11 cellular contexts compared by ENCODE assay signal in the genomic region with DNA sequence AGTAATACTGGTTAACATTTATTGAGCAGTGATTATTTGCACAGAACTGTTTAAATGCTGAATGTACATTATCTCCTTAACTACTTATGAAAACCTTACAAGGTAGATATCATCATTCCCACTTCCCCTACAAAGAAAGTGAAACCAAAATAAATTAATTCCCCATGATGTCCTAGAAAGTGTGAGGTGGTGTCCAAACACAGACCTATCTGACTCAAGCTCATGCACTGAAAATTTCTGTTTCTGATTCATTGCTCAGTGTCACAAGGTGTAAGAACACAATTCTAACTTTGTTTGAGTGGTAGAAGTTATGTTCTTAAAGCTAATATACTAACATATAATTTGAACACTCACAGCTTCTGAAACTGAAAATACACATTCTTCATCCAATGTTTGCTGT.
DNase-seq lines count a peak whose midpoint lies in the region; ATAC-seq and TF ChIP-seq lines count a peak whose summit lies in the region.
"Had no signal": no experiment of that assay in that cellular context is flagged by ENCODE, and none has a peak within 500 bp of the region (broad histone marks: within the 10 kb centered on the region; RNA-seq: fewer than 3 reads in every experiment).

No MANE protein-coding gene starts in this region.

- no peaks in the 10 kb centered on the region for H4K20me1 ChIP-seq in OCI-LY3 (ENCODE audit: insufficient read depth, low read length)

- H3K27ac Mint-ChIP-seq in activated naive CD4-positive, alpha-beta T cell treated with anti-CD3 and anti-CD28 coated beads, Interleukin-2, amount 50 U/mL, for 24 hours: peak overlapping the region; percentile 83
- H3K27ac Mint-ChIP-seq in activated naive CD4-positive, alpha-beta T cell treated with anti-CD3 and anti-CD28 coated beads, Interleukin-2, amount 10 ng/mL, durations not matched to agents 7 days and 5 days: no peak overlapping the region
- peak overlapping the region; percentile 96 for H3K27ac Mint-ChIP-seq in stimulated activated naive CD8-positive, alpha-beta T cell treated with anti-CD3 and anti-CD28 coated beads, Interleukin-15, Interleukin-2, amounts not matched to agents 100 ng/mL and 50 ng/mL, for 24 hours
- H3K27ac Mint-ChIP-seq: immature natural killer cell had no signal

- H3K4me2 ChIP-seq in OCI-LY3 (ENCODE audit: low read length): peak overlapping the region; percentile 58
- H3K4me2 ChIP-seq: KMS-11 had no signal

- H3K36me3 Mint-ChIP-seq in activated naive CD4-positive, alpha-beta T cell treated with anti-CD3 and anti-CD28 coated beads, Interleukin-2, amount 50 U/mL, for 24 hours: peaks cover 2% of the 10 kb centered on the region
- H3K36me3 Mint-ChIP-seq in activated naive CD4-positive, alpha-beta T cell treated with anti-CD3 and anti-CD28 coated beads, Interleukin-2, amount 10 ng/mL, durations not matched to agents 7 days and 5 days: no peaks in the 10 kb centered on the region
- H3K36me3 Mint-ChIP-seq in stimulated activated naive CD8-positive, alpha-beta T cell treated with anti-CD3 and anti-CD28 coated beads, Interleukin-15, Interleukin-2, amounts not matched to agents 100 ng/mL and 50 ng/mL, for 24 hours (ENCODE audit: low read depth): peaks cover 5% of the 10 kb centered on the region

- H3K36me3 ChIP-seq in OCI-LY3 (replicated peaks; ENCODE audit: low read depth, low read length) (peaks cover 4% of the 10 kb centered on the region), BE2C (no peaks in the 10 kb centered on the region)

- peak overlapping the region; percentile 35 for H3K9ac ChIP-seq in OCI-LY3 (ENCODE audit: low read length)
- H3K9ac ChIP-seq: KMS-11 had no signal

- H3K4me3 Mint-ChIP-seq in activated naive CD4-positive, alpha-beta T cell treated with anti-CD3 and anti-CD28 coated beads, Interleukin-2, amount 50 U/mL, for 24 hours: peak overlapping the region; percentile 68
- no peak overlapping the region for H3K4me3 Mint-ChIP-seq in activated naive CD4-positive, alpha-beta T cell treated with anti-CD3 and anti-CD28 coated beads, Interleukin-2, amount 10 ng/mL, durations not matched to agents 7 days and 5 days
- peak overlapping the region; percentile 70 for H3K4me3 Mint-ChIP-seq in stimulated activated naive CD8-positive, alpha-beta T cell treated with anti-CD3 and anti-CD28 coated beads, Interleukin-15, Interleukin-2, amounts not matched to agents 100 ng/mL and 50 ng/mL, for 24 hours
- H3K4me3 Mint-ChIP-seq: immature natural killer cell had no signal

- H3K27me3 ChIP-seq in OCI-LY3 (ENCODE audit: low read depth, low read length) (no peaks in the 10 kb centered on the region), BE2C (no peaks in the 10 kb centered on the region)

- H3K27ac ChIP-seq in OCI-LY3 (ENCODE audit: low read length): peak overlapping the region; percentile 99
- H3K27ac ChIP-seq: KMS-11 had no signal

- TF ChIP-seq CTCF in OCI-LY3 (IDR thresholded peaks at IDR 0.05; ENCODE audit: low read depth, low read length): no peak
- no peak for TF ChIP-seq CTCF in BE2C (IDR thresholded peaks at IDR 0.05; ENCODE audit: low read depth, low read length)

- no peak overlapping the region for H2AFZ ChIP-seq in OCI-LY3 (ENCODE audit: low read depth, low read length)

- ATAC-seq in HG02759 (IDR thresholded peaks at IDR 0.05; ENCODE audit: unreplicated experiment): peak; percentile 51

- no peaks in the 10 kb centered on the region for H3K9me3 Mint-ChIP-seq in activated naive CD4-positive, alpha-beta T cell treated with anti-CD3 and anti-CD28 coated beads, Interleukin-2, amount 50 U/mL, for 24 hours
- no peaks in the 10 kb centered on the region for H3K9me3 Mint-ChIP-seq in activated naive CD4-positive, alpha-beta T cell treated with anti-CD3 and anti-CD28 coated beads, Interleukin-2, amount 10 ng/mL, durations not matched to agents 7 days and 5 days
- peaks cover 3% of the 10 kb centered on the region for H3K9me3 Mint-ChIP-seq in stimulated activated naive CD8-positive, alpha-beta T cell treated with anti-CD3 and anti-CD28 coated beads, Interleukin-15, Interleukin-2, amounts not matched to agents 100 ng/mL and 50 ng/mL, for 24 hours

- H3K4me1 ChIP-seq in OCI-LY3 (ENCODE audit: low read length) (peaks cover 61% of the 10 kb centered on the region), BE2C (no peaks in the 10 kb centered on the region)

- H3K27me3 Mint-ChIP-seq in activated naive CD4-positive, alpha-beta T cell treated with anti-CD3 and anti-CD28 coated beads, Interleukin-2, amount 50 U/mL, for 24 hours: no peaks in the 10 kb centered on the region
- no peaks in the 10 kb centered on the region for H3K27me3 Mint-ChIP-seq in activated naive CD4-positive, alpha-beta T cell treated with anti-CD3 and anti-CD28 coated beads, Interleukin-2, amount 10 ng/mL, durations not matched to agents 7 days and 5 days
- H3K27me3 Mint-ChIP-seq in stimulated activated naive CD8-positive, alpha-beta T cell treated with anti-CD3 and anti-CD28 coated beads, Interleukin-15, Interleukin-2, amounts not matched to agents 100 ng/mL and 50 ng/mL, for 24 hours: no peaks in the 10 kb centered on the region

- H3K4me1 Mint-ChIP-seq in activated naive CD4-positive, alpha-beta T cell treated with anti-CD3 and anti-CD28 coated beads, Interleukin-2, amount 50 U/mL, for 24 hours: peaks cover 51% of the 10 kb centered on the region
- peaks cover 12% of the 10 kb centered on the region for H3K4me1 Mint-ChIP-seq in activated naive CD4-positive, alpha-beta T cell treated with anti-CD3 and anti-CD28 coated beads, Interleukin-2, amount 10 ng/mL, durations not matched to agents 7 days and 5 days
- peaks cover 59% of the 10 kb centered on the region for H3K4me1 Mint-ChIP-seq in stimulated activated naive CD8-positive, alpha-beta T cell treated with anti-CD3 and anti-CD28 coated beads, Interleukin-15, Interleukin-2, amounts not matched to agents 100 ng/mL and 50 ng/mL, for 24 hours (ENCODE audit: low read depth)
- H3K4me1 Mint-ChIP-seq: immature natural killer cell had no signal

- H3K4me3 ChIP-seq in OCI-LY3 (ENCODE audit: low read length): peak overlapping the region; percentile 14; the same call in 1 of the 2 replicates
- H3K4me3 ChIP-seq in BE2C (ENCODE audit: low read depth, low read length): no peak overlapping the region

- H3K9me3 ChIP-seq in OCI-LY3 (ENCODE audit: insufficient read depth, low read length) (no peaks in the 10 kb centered on the region), BE2C (no peaks in the 10 kb centered on the region)

- no peak for DNase-seq in activated naive CD4-positive, alpha-beta T cell treated with anti-CD3 and anti-CD28 coated beads, Interleukin-2, amount 10 ng/mL, durations not matched to agents 7 days and 5 days
- no peak for DNase-seq in germinal center (ENCODE audit: low spot score)
- no peak for DNase-seq in SKM-1 treated with dmso at 0.1 percent for 144 hours (lab: John Stamatoyannopoulos, UW; ENCODE audit: unreplicated experiment)
- DNase-seq in BE2C: no peak
- DNase-seq: immature natural killer cell, posterior cingulate gyrus had no signal

- peaks cover 30% of the 10 kb centered on the region for H3K79me2 ChIP-seq in OCI-LY3 (ENCODE audit: low read length)

- CTCF ChIA-PET in activated naive CD4-positive, alpha-beta T cell treated with anti-CD3 and anti-CD28 coated beads, Interleukin-2, amount 10 ng/mL, durations not matched to agents 7 days and 5 days (lab: Charles Lee): interaction anchor here (0.8 to 1.1 kb wide), 2 partner anchors 13 to 39 kb away, joined by 3 to 4 read pairs; no protein-coding TSS in a partner anchor
